21 cellular contexts compared by ENCODE assay signal in genomic region chr1:239606850-239607400, GRCh38.
"Had no signal": no experiment of that assay in that cellular context is flagged by ENCODE, and none has a peak within 500 bp of the region (broad histone marks: within the 10 kb centered on the region; RNA-seq: fewer than 3 reads in every experiment).

No MANE protein-coding gene starts in this region.

- H3K9me3 Mint-ChIP-seq: activated naive CD8-positive, alpha-beta T cell treated with anti-CD3 and anti-CD28 coated beads, Interleukin-2, amount 10 ng/mL, durations not matched to agents 7 days and 5 days; T-helper 1 cell treated with Interleukin-12 subunit alpha and Interleukin-12 subunit beta and Interleukin-4 antibody, amounts not matched to agents 30 μg/mL and 1 μg/mL, for 36 hours had no signal

- ATAC-seq: activated CD8-positive, alpha-beta T cell treated with anti-CD3 and anti-CD28 coated beads, Interleukin-2, amount 10 ng/mL, durations not matched to agents 7 days and 5 days had no signal

- H3K4me3 Mint-ChIP-seq: activated CD8-positive, alpha-beta T cell treated with anti-CD3 and anti-CD28 coated beads, Interleukin-2, amount 10 ng/mL, durations not matched to agents 7 days and 5 days; activated naive CD8-positive, alpha-beta T cell treated with anti-CD3 and anti-CD28 coated beads, Interleukin-2, amount 10 ng/mL, durations not matched to agents 7 days and 5 days; T-helper 1 cell treated with Interleukin-12 subunit alpha and Interleukin-12 subunit beta and Interleukin-4 antibody, amounts not matched to agents 30 μg/mL and 1 μg/mL, for 36 hours had no signal

- H3K36me3 ChIP-seq: adrenal gland had no signal

- H3K36me3 Mint-ChIP-seq: activated naive CD8-positive, alpha-beta T cell treated with anti-CD3 and anti-CD28 coated beads, Interleukin-2, amount 10 ng/mL, durations not matched to agents 7 days and 5 days had no signal

- H3K4me1 Mint-ChIP-seq: activated naive CD8-positive, alpha-beta T cell treated with anti-CD3 and anti-CD28 coated beads, Interleukin-2, amount 10 ng/mL, durations not matched to agents 7 days and 5 days had no signal

- H3K27ac ChIP-seq: adrenal gland had no signal

- H3K4me1 ChIP-seq: adrenal gland had no signal

- H3K27me3 ChIP-seq: adrenal gland had no signal

- DNase-seq: activated CD4-positive, alpha-beta T cell treated with anti-CD3 and anti-CD28 coated beads for 48 hours; activated CD4-positive, alpha-beta T cell treated with anti-CD3 and anti-CD28 coated beads, Interleukin-2, amount 50 U/mL, for 4 hours; activated CD4-positive, CD25-positive, alpha-beta regulatory T cell treated with anti-CD3 and anti-CD28 coated beads, Interleukin-2, amount 50 U/mL, for 72 hours; activated CD8-positive, alpha-beta memory T cell treated with anti-CD3 and anti-CD28 coated beads, Interleukin-2, amount 50 U/mL, for 48 hours; activated CD8-positive, alpha-beta T cell treated with anti-CD3 and anti-CD28 coated beads, Interleukin-2, amount 10 ng/mL, durations not matched to agents 7 days and 5 days; activated naive CD4-positive, alpha-beta T cell treated with anti-CD3 and anti-CD28 coated beads, Interleukin-2, amount 50 U/mL, for 16 hours; activated naive CD8-positive, alpha-beta T cell treated with anti-CD3 and anti-CD28 coated beads, Interleukin-2, amount 10 ng/mL, durations not matched to agents 7 days and 5 days; activated T-cell treated with anti-CD3 and anti-CD28 coated beads, Interleukin-2, amount 50 U/mL, for 1 hour; adrenal gland; anterior cingulate cortex; KG1; NCI-H1092; NCI-H1417; NCI-H1694; NCI-H2029; NCI-H2107; NCI-H2171 treated with DMSO at 0.1 percent for 48 hours; NCI-H345; NCI-H524; SHP77 treated with DMSO at 0.1 percent for 48 hours had no signal

- H3K4me3 ChIP-seq: adrenal gland had no signal

- H3K27ac Mint-ChIP-seq: activated CD8-positive, alpha-beta T cell treated with anti-CD3 and anti-CD28 coated beads, Interleukin-2, amount 10 ng/mL, durations not matched to agents 7 days and 5 days; activated naive CD8-positive, alpha-beta T cell treated with anti-CD3 and anti-CD28 coated beads, Interleukin-2, amount 10 ng/mL, durations not matched to agents 7 days and 5 days; T-helper 1 cell treated with Interleukin-12 subunit alpha and Interleukin-12 subunit beta and Interleukin-4 antibody, amounts not matched to agents 30 μg/mL and 1 μg/mL, for 36 hours had no signal

- H3K27me3 Mint-ChIP-seq: activated naive CD8-positive, alpha-beta T cell treated with anti-CD3 and anti-CD28 coated beads, Interleukin-2, amount 10 ng/mL, durations not matched to agents 7 days and 5 days had no signal

- H3K9me3 ChIP-seq: adrenal gland had no signal
